In genomic region chr11:11010624-11011127, GRCh38 we compare ENCODE assay signal across 11 cellular contexts.
A peak's percentile ranks its signal among the peaks of the same experiment; 100 is the strongest.
DNase-seq lines count a peak whose midpoint lies in the region; ATAC-seq and TF ChIP-seq lines count a peak whose summit lies in the region.
"Had no signal": no experiment of that assay in that cellular context is flagged by ENCODE, and none has a peak within 500 bp of the region (broad histone marks: within the 10 kb centered on the region; RNA-seq: fewer than 3 reads in every experiment).

No MANE protein-coding gene starts in this region.

- H3K36me3 Mint-ChIP-seq in brain, result no peaks in the 10 kb centered on the region
- no peaks in the 10 kb centered on the region for H3K36me3 Mint-ChIP-seq in activated T-cell treated with anti-CD3 and anti-CD28 coated beads, Interleukin-2, amount 50 U/mL, for 72 hours (ENCODE audit: insufficient read depth in 2 of 2)
- H3K36me3 Mint-ChIP-seq: activated naive CD8-positive, alpha-beta T cell treated with anti-CD3 and anti-CD28 coated beads, Interleukin-2, amount 10 ng/mL, durations not matched to agents 7 days and 5 days; CD8-positive, alpha-beta T cell; IgD-negative memory B cell had no signal

- DNase-seq in A172 (ENCODE audit: low spot score) (peak; percentile 30), HFF-Myc (ENCODE audit: extremely low read depth, low read depth) (no peak), kidney glomerular epithelial cell (lab: John Stamatoyannopoulos, UW) (peak; percentile 63), DMS153 treated with DMSO at 0.1 percent for 48 hours (lab: John Stamatoyannopoulos, UW; ENCODE audit: unreplicated experiment) (no peak)
- no peak for DNase-seq in activated T-cell treated with anti-CD3 and anti-CD28 coated beads, Interleukin-2, amount 50 U/mL, for 72 hours
- DNase-seq: activated naive CD8-positive, alpha-beta T cell treated with anti-CD3 and anti-CD28 coated beads, Interleukin-2, amount 10 ng/mL, durations not matched to agents 7 days and 5 days; CD8-positive, alpha-beta T cell had no signal

- H3K27ac Mint-ChIP-seq in brain, result peak overlapping the region in 4 of 5 experiments; percentile 13 to 88 (median 46)
- H3K27ac Mint-ChIP-seq in activated T-cell treated with anti-CD3 and anti-CD28 coated beads, Interleukin-2, amount 50 U/mL, for 72 hours, result no peak overlapping the region
- H3K27ac Mint-ChIP-seq: activated naive CD8-positive, alpha-beta T cell treated with anti-CD3 and anti-CD28 coated beads, Interleukin-2, amount 10 ng/mL, durations not matched to agents 7 days and 5 days; CD8-positive, alpha-beta T cell; IgD-negative memory B cell had no signal

- peaks cover 6 to 18% (median 14%) of the 10 kb centered on the region in 5 experiments for H3K9me3 Mint-ChIP-seq in brain
- no peaks in the 10 kb centered on the region for H3K9me3 Mint-ChIP-seq in activated T-cell treated with anti-CD3 and anti-CD28 coated beads, Interleukin-2, amount 50 U/mL, for 72 hours
- H3K9me3 Mint-ChIP-seq: activated naive CD8-positive, alpha-beta T cell treated with anti-CD3 and anti-CD28 coated beads, Interleukin-2, amount 10 ng/mL, durations not matched to agents 7 days and 5 days; CD8-positive, alpha-beta T cell had no signal

- no peak overlapping the region for H3K4me3 ChIP-seq in HFF-Myc (replicated peaks; ENCODE audit: low read depth, low read length)

- H3K27me3 Mint-ChIP-seq in brain, result peaks cover 15% of the 10 kb centered on the region
- H3K27me3 Mint-ChIP-seq in activated T-cell treated with anti-CD3 and anti-CD28 coated beads, Interleukin-2, amount 50 U/mL, for 72 hours (ENCODE audit: low read depth), result peaks cover 36% of the 10 kb centered on the region

- H3K4me3 Mint-ChIP-seq in brain, result peak overlapping the region; percentile 34 to 54 (median 49)
- H3K4me3 Mint-ChIP-seq in activated T-cell treated with anti-CD3 and anti-CD28 coated beads, Interleukin-2, amount 50 U/mL, for 72 hours, result no peak overlapping the region
- H3K4me3 Mint-ChIP-seq: activated naive CD8-positive, alpha-beta T cell treated with anti-CD3 and anti-CD28 coated beads, Interleukin-2, amount 10 ng/mL, durations not matched to agents 7 days and 5 days; CD8-positive, alpha-beta T cell had no signal

- peaks cover 19% of the 10 kb centered on the region for H3K4me1 Mint-ChIP-seq in brain
- no peaks in the 10 kb centered on the region for H3K4me1 Mint-ChIP-seq in activated T-cell treated with anti-CD3 and anti-CD28 coated beads, Interleukin-2, amount 50 U/mL, for 72 hours (ENCODE audit: low read depth)
- H3K4me1 Mint-ChIP-seq: activated naive CD8-positive, alpha-beta T cell treated with anti-CD3 and anti-CD28 coated beads, Interleukin-2, amount 10 ng/mL, durations not matched to agents 7 days and 5 days had no signal

- ATAC-seq in GM19023 (IDR thresholded peaks at IDR 0.05; ENCODE audit: unreplicated experiment) (no peak), GM18861 (IDR thresholded peaks at IDR 0.05; ENCODE audit: unreplicated experiment) (no peak)
- ATAC-seq in activated T-cell treated with anti-CD3 and anti-CD28 coated beads, Interleukin-2, amount 50 U/mL, for 72 hours (replicated peaks in 1 of 2), result no peak
- ATAC-seq: CD8-positive, alpha-beta T cell had no signal

- TF ChIP-seq CTCF in HFF-Myc (IDR thresholded peaks at IDR 0.05; ENCODE audit: low read depth, low read length, missing control alignments) (peak; percentile 23), brain (conservative IDR thresholded peaks at IDR 0.05) (peak in 1 of 2 experiments; percentile 18)

Comparison
In these comparisons a context has a peak if more than half of its experiments do, and no peak if none do; other contexts are left out.
1. DNase-seq: peak in A172 (single experiment) and kidney glomerular epithelial cell (single experiment); none in HFF-Myc (single experiment), DMS153 treated with DMSO at 0.1 percent for 48 hours (single experiment) and activated T-cell treated with anti-CD3 and anti-CD28 coated beads, Interleukin-2, amount 50 U/mL, for 72 hours (0 of 2).
2. H3K4me3 Mint-ChIP-seq: peak in brain (5 of 5); none in activated T-cell treated with anti-CD3 and anti-CD28 coated beads, Interleukin-2, amount 50 U/mL, for 72 hours (0 of 2).